32 cellular contexts compared by ENCODE assay signal in the genomic region with DNA sequence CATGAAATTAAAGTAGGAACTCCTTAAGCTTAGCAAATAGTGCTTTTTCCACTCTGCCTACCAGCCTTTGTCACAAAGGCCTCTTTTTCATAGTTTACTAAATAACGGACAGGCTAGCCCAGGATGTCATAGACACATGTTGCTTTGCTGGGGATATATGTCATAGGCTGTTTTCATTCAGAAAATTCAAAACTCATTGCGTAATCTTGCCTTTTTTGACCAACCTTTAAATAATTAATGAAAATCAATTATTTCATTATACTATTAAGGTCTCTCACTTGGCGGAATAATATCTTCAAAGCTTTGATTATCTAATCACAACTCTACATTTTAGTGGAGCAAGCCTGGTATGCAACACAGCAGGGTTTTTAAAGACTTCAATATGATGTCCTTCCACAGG.
"Had no signal": no experiment of that assay in that cellular context is flagged by ENCODE, and none has a peak within 500 bp of the region (broad histone marks: within the 10 kb centered on the region; RNA-seq: fewer than 3 reads in every experiment).

No MANE protein-coding gene starts in this region.

- H3K4me1 ChIP-seq: adrenal gland, body of pancreas, breast epithelium had no signal

- ATAC-seq: activated CD8-positive, alpha-beta T cell treated with anti-CD3 and anti-CD28 coated beads for 36 hours; activated naive CD4-positive, alpha-beta T cell treated with anti-CD3 and anti-CD28 coated beads, Interleukin-2, amount 50 U/mL, for 72 hours; activated T-cell treated with anti-CD3 and anti-CD28 coated beads, Interleukin-2, amount 50 U/mL, for 4 hours; activated T-cell treated with anti-CD3 and anti-CD28 coated beads, Interleukin-2, amount 50 U/mL, for 72 hours; activated T-helper 17 cell treated with anti-CD3 and anti-CD28 coated beads, Interleukin-2, amount 50 U/mL, for 72 hours; body of pancreas had no signal

- H3K27ac ChIP-seq: adrenal gland, body of pancreas, brain microvascular endothelial cell, breast epithelium, VCaP had no signal

- FAIRE-seq: astrocyte had no signal

- H3K36me3 ChIP-seq: adrenal gland, brain microvascular endothelial cell, breast epithelium had no signal

- H3K9me3 ChIP-seq: body of pancreas had no signal

- DNase-seq: activated B cell treated with CpG ODN at 0.5 μM for 24 hours; activated CD4-positive, alpha-beta memory T cell treated with anti-CD3 and anti-CD28 coated beads for 36 hours; activated CD4-positive, alpha-beta T cell treated with anti-CD3 and anti-CD28 coated beads for 4 hours; activated CD4-positive, alpha-beta T cell treated with anti-CD3 and anti-CD28 coated beads, Interleukin-2, amount 10 ng/mL, durations not matched to agents 24 days and 14 days; activated CD4-positive, alpha-beta T cell treated with anti-CD3 and anti-CD28 coated beads, Interleukin-2, amount 50 U/mL, for 1 hour; activated CD4-positive, alpha-beta T cell treated with anti-CD3 and anti-CD28 coated beads, Interleukin-2, amount 50 U/mL, for 4 hours; activated CD4-positive, CD25-positive, alpha-beta regulatory T cell treated with anti-CD3 and anti-CD28 coated beads, Interleukin-2, amount 50 U/mL, for 72 hours; activated CD8-positive, alpha-beta memory T cell treated with anti-CD3 and anti-CD28 coated beads, Interleukin-2, amount 50 U/mL, for 4 hours; activated CD8-positive, alpha-beta T cell treated with anti-CD3 and anti-CD28 coated beads for 36 hours; activated effector memory CD4-positive, alpha-beta T cell treated with anti-CD3 and anti-CD28 coated beads, Interleukin-2, amount 50 U/mL, for 16 hours; activated gamma-delta T cell treated with Interleukin-2 at 50 U/mL for 16 hours; activated naive CD4-positive, alpha-beta T cell; activated naive CD4-positive, alpha-beta T cell treated with anti-CD3 and anti-CD28 coated beads for 36 hours; activated naive CD4-positive, alpha-beta T cell treated with anti-CD3 and anti-CD28 coated beads, Interleukin-2, amount 50 U/mL, for 16 hours; activated naive CD8-positive, alpha-beta T cell treated with anti-CD3 and anti-CD28 coated beads for 36 hours; activated T-cell treated with anti-CD3 and anti-CD28 coated beads for 4 hours; activated T-cell treated with anti-CD3 and anti-CD28 coated beads, Interleukin-2, amount 50 U/mL, for 1 hour; activated T-cell treated with anti-CD3 and anti-CD28 coated beads, Interleukin-2, amount 50 U/mL, for 4 hours; activated T-cell treated with anti-CD3 and anti-CD28 coated beads, Interleukin-2, amount 50 U/mL, for 72 hours; adrenal gland; amniotic stem cell; aorta; body of pancreas; brain microvascular endothelial cell; central memory CD4-positive, alpha-beta T cell; T-helper 2 cell; T-helper 9 cell had no signal

- H3K27me3 ChIP-seq: adrenal gland, body of pancreas, brain microvascular endothelial cell, breast epithelium had no signal

- H3K4me3 ChIP-seq: adrenal gland, body of pancreas, breast epithelium had no signal
